In genomic region chr5:96344678-96345612, GRCh38 we compare ENCODE assay signal across 1 cellular context.
TF ChIP-seq lines count a peak whose summit lies in the region.

No MANE protein-coding gene starts in this region.

TF ChIP-seq in GM23338, 12 proteins besides CTCF, POLR2A, EP300 and RAD21 (continued from another document):
- TF ChIP-seq ZNF462 (CRISPR knock-in tag; IDR thresholded peaks at IDR 0.05) (no peak), EZH2phosphoT487 (IDR thresholded peaks at IDR 0.05; ENCODE audit: unreplicated experiment) (no peak), JUNB (IDR thresholded peaks at IDR 0.05; ENCODE audit: unreplicated experiment) (no peak)
